In genomic region chr6:110398778-110399177, GRCh38 we compare ENCODE assay signal across 2 cellular contexts.
TF ChIP-seq lines count a peak whose summit lies in the region.

No MANE protein-coding gene starts in this region.

TF ChIP-seq in SK-N-SH treated with all-trans-retinoic acid at 6 μM for 48 hours, 23 proteins besides CTCF, POLR2A, EP300 and RAD21 (continued from another document):
- TF ChIP-seq TSHZ2 (CRISPR knock-in tag; IDR thresholded peaks at IDR 0.05) (no peak), ZNF70 (CRISPR knock-in tag; IDR thresholded peaks at IDR 0.05) (no peak)

TF ChIP-seq in SK-N-SH, 30 proteins besides CTCF, POLR2A, EP300 and RAD21 (continued from another document):
- TF ChIP-seq MAX (IDR thresholded peaks at IDR 0.05; ENCODE audit: low read depth): no peak
- no peak for TF ChIP-seq EZH2phosphoT487 (IDR thresholded peaks at IDR 0.05; ENCODE audit: borderline replicate concordance, low read depth)
- TF ChIP-seq NFIC (IDR thresholded peaks at IDR 0.05; ENCODE audit: borderline replicate concordance): no peak
- no peak for TF ChIP-seq REST (IDR thresholded peaks at IDR 0.05; ENCODE audit: low read depth, low read length)
- no peak for TF ChIP-seq RFX5 (IDR thresholded peaks at IDR 0.05; ENCODE audit: low read length)
- no peak for TF ChIP-seq CHD2 (IDR thresholded peaks at IDR 0.05; ENCODE audit: low read length, partially characterized antibody)
- TF ChIP-seq ELF1 (IDR thresholded peaks at IDR 0.05): no peak
- TF ChIP-seq IRF3 (IDR thresholded peaks at IDR 0.05; ENCODE audit: low read depth, low read length): no peak
